ENCODE assay signal across 35 cellular contexts in genomic region chr14:44271006-44271405, GRCh38.
DNase-seq lines count a peak whose midpoint lies in the region; ATAC-seq, FAIRE-seq and TF ChIP-seq lines count a peak whose summit lies in the region.
"Had no signal": no experiment of that assay in that cellular context is flagged by ENCODE, and none has a peak within 500 bp of the region (broad histone marks: within the 10 kb centered on the region; RNA-seq: fewer than 3 reads in every experiment).

No MANE protein-coding gene starts in this region.

- in situ Hi-C loops in HepG2 (cut with HindIII; ENCODE audit: extremely low pct_ligation_motif_present, low pct_unique_long_range_greater_than_20kb), result no loop called here

- no peak overlapping the region for H3K4me2 ChIP-seq in HepG2 (ENCODE audit: low read depth, low read length)
- H3K4me2 ChIP-seq in H1 (ENCODE audit: insufficient read depth in 1 of 2, low read depth in 2 of 2, low read length in 2 of 2), result no peak overlapping the region
- H3K4me2 ChIP-seq in smooth muscle cell, result peak overlapping the region; percentile 31
- H3K4me2 ChIP-seq: A549; BLaER1; BLaER1 treated with 17β-estradiol and CSF1 and Interleukin-3, amounts not matched to agents 10 nM and 100 nM had no signal

- H2AFZ ChIP-seq in HepG2 (ENCODE audit: low read length) (no peak overlapping the region), H1 (ENCODE audit: low read length) (peak overlapping the region; percentile 33; the same call in 1 of the 2 replicates), smooth muscle cell (ENCODE audit: low read depth) (peak overlapping the region; percentile 89)

- H3K27ac ChIP-seq in HepG2 (ENCODE audit: extremely low read length, insufficient read depth, low read length) (no peak overlapping the region), right lobe of liver (no peak overlapping the region), H1 (ENCODE audit: low read depth, low read length) (no peak overlapping the region), smooth muscle cell (ENCODE audit: low read depth) (peak overlapping the region; percentile 66), prostate gland (no peak overlapping the region)
- H3K27ac ChIP-seq: 22Rv1; A549; BLaER1; BLaER1 treated with 17β-estradiol and CSF1 and Interleukin-3, amounts not matched to agents 10 nM and 100 nM; C4-2B had no signal

- H3K4me1 ChIP-seq in HepG2 (ENCODE audit: insufficient read depth, low read length), result no peaks in the 10 kb centered on the region
- H3K4me1 ChIP-seq in right lobe of liver, result no peaks in the 10 kb centered on the region
- peaks cover 8% of the 10 kb centered on the region for H3K4me1 ChIP-seq in adipocyte (ENCODE audit: control insufficient read depth, insufficient read depth, low read length)
- no peaks in the 10 kb centered on the region for H3K4me1 ChIP-seq in H1 (replicated peaks in 1 of 4; ENCODE audit: control insufficient read depth in 3 of 4, insufficient read depth in 4 of 4, low read length in 3 of 4)
- peaks cover 4% of the 10 kb centered on the region for H3K4me1 ChIP-seq in smooth muscle cell (ENCODE audit: low read depth)
- H3K4me1 ChIP-seq in prostate gland (replicated peaks), result no peaks in the 10 kb centered on the region
- H3K4me1 ChIP-seq: A549; BE2C; BLaER1; BLaER1 treated with 17β-estradiol and CSF1 and Interleukin-3, amounts not matched to agents 10 nM and 100 nM had no signal

- no peak overlapping the region for H2BK120ac ChIP-seq in H1 (replicated peaks; ENCODE audit: low read depth, low read length)

- H3K36me3 ChIP-seq in HepG2 (replicated peaks in 1 of 2; ENCODE audit: control insufficient read depth in 1 of 2, insufficient read depth in 2 of 2, low read length in 2 of 2), result no peaks in the 10 kb centered on the region
- no peaks in the 10 kb centered on the region for H3K36me3 ChIP-seq in right lobe of liver
- no peaks in the 10 kb centered on the region for H3K36me3 ChIP-seq in adipocyte (ENCODE audit: control insufficient read depth, insufficient read depth, low read length, severe bottlenecking)
- H3K36me3 ChIP-seq in H1 (ENCODE audit: control insufficient read depth in 2 of 4, insufficient read depth in 4 of 4, low read length in 3 of 4), result no peaks in the 10 kb centered on the region
- H3K36me3 ChIP-seq in smooth muscle cell (ENCODE audit: low read depth), result no peaks in the 10 kb centered on the region
- no peaks in the 10 kb centered on the region for H3K36me3 ChIP-seq in prostate gland
- H3K36me3 ChIP-seq: BE2C; BLaER1; BLaER1 treated with 17β-estradiol and CSF1 and Interleukin-3, amounts not matched to agents 10 nM and 100 nM had no signal

- no peak overlapping the region for H3K23ac ChIP-seq in H1 (ENCODE audit: insufficient read length)

- no peak for FAIRE-seq in HepG2 (lab: Jason Lieb, UNC)
- no peak for FAIRE-seq in H1 (lab: Jason Lieb, UNC)
- FAIRE-seq: A204.1, A549, D721Med had no signal

- H3K9me3 ChIP-seq in HepG2 (ENCODE audit: low read length) (no peaks in the 10 kb centered on the region), right lobe of liver (no peaks in the 10 kb centered on the region), adipocyte (ENCODE audit: control insufficient read depth, low read length) (no peaks in the 10 kb centered on the region), H1 (ENCODE audit: insufficient read depth in 2 of 2, low read depth in 1 of 2, low read length in 1 of 2) (no peaks in the 10 kb centered on the region), smooth muscle cell (replicated peaks; ENCODE audit: low read depth) (no peaks in the 10 kb centered on the region), prostate gland (no peaks in the 10 kb centered on the region)
- H3K9me3 ChIP-seq: BE2C, BLaER1 had no signal

- TF ChIP-seq POLR2A in HepG2 (IDR thresholded peaks at IDR 0.05; ENCODE audit: insufficient read depth in 1 of 2, low read depth in 2 of 2, low read length in 2 of 2), result no peak
- no peak for TF ChIP-seq POLR2A in right lobe of liver (IDR thresholded peaks at IDR 0.05)
- TF ChIP-seq POLR2A in H1 (IDR thresholded peaks at IDR 0.05; ENCODE audit: control extremely low read depth in 1 of 2, low read depth in 2 of 2, low read length in 2 of 2), result no peak
- no peak for TF ChIP-seq POLR2A in prostate gland (IDR thresholded peaks at IDR 0.05)

- CTCF ChIA-PET in HepG2 (lab: Yijun Ruan, JAX; ENCODE audit: low intra/inter-chr PET ratio, low total read pairs) (no interaction called here), H1 (lab: Charles Lee; ENCODE audit: partially characterized antibody) (interaction anchor here (1.2 to 1.3 kb wide), 2 partner anchors 8 to 30 kb away, joined by 3 to 4 read pairs; no protein-coding TSS in a partner anchor)

- no peak overlapping the region for H2BK5ac ChIP-seq in H1 (ENCODE audit: low read depth, low read length)

- H3K27me3 ChIP-seq in HepG2 (ENCODE audit: control insufficient read depth in 1 of 2, insufficient read depth in 2 of 2, low read length in 2 of 2), result no peaks in the 10 kb centered on the region; a peak in 1 of 5 replicates
- no peaks in the 10 kb centered on the region for H3K27me3 ChIP-seq in right lobe of liver
- no peaks in the 10 kb centered on the region for H3K27me3 ChIP-seq in adipocyte (replicated peaks; ENCODE audit: control insufficient read depth, insufficient read depth, low read length)
- no peaks in the 10 kb centered on the region for H3K27me3 ChIP-seq in H1 (replicated peaks in 1 of 4; ENCODE audit: control insufficient read depth in 3 of 4, extremely low read depth in 1 of 4, insufficient read depth in 3 of 4, low read length in 3 of 4)
- no peaks in the 10 kb centered on the region for H3K27me3 ChIP-seq in smooth muscle cell (ENCODE audit: low read depth)
- no peaks in the 10 kb centered on the region for H3K27me3 ChIP-seq in prostate gland (replicated peaks; ENCODE audit: insufficient read depth)
- H3K27me3 ChIP-seq: BE2C; BLaER1; BLaER1 treated with 17β-estradiol and CSF1 and Interleukin-3, amounts not matched to agents 10 nM and 100 nM had no signal

- intact Hi-C loops in HepG2 (cut with micrococcal nuclease; ENCODE audit: unreplicated experiment), result no loop called here
- intact Hi-C loops in right lobe of liver (cut with DNase I), result no loop called here
- intact Hi-C loops in prostate gland (cut with DNase I), result no loop called here

- H2AK5ac ChIP-seq in H1 (ENCODE audit: low read depth, low read length), result no peak overlapping the region

- no peaks in the 10 kb centered on the region for H4K20me1 ChIP-seq in HepG2 (ENCODE audit: insufficient read depth, low read length)
- H4K20me1 ChIP-seq in H1 (replicated peaks in 1 of 2; ENCODE audit: control insufficient read depth in 1 of 2, insufficient read depth in 2 of 2, low read length in 2 of 2), result no peaks in the 10 kb centered on the region
- no peaks in the 10 kb centered on the region for H4K20me1 ChIP-seq in smooth muscle cell (ENCODE audit: low read depth)
- H4K20me1 ChIP-seq: BLaER1; BLaER1 treated with 17β-estradiol and CSF1 and Interleukin-3, amounts not matched to agents 10 nM and 100 nM had no signal

- POLR2A ChIA-PET in HepG2 (lab: Yijun Ruan, JAX), result no interaction called here
- POLR2A ChIA-PET in H1 (lab: Charles Lee; ENCODE audit: partially characterized antibody), result no interaction called here

- no peaks in the 10 kb centered on the region for H3K79me2 ChIP-seq in HepG2 (ENCODE audit: insufficient read depth, low read length)
- no peaks in the 10 kb centered on the region for H3K79me2 ChIP-seq in H1 (ENCODE audit: control insufficient read depth in 1 of 2, insufficient read depth in 2 of 2, low read length in 2 of 2)
- no peaks in the 10 kb centered on the region for H3K79me2 ChIP-seq in smooth muscle cell (ENCODE audit: low read depth)

- no peak overlapping the region for H3K9ac ChIP-seq in HepG2 (ENCODE audit: insufficient read depth, low read depth, low read length)
- no peak overlapping the region for H3K9ac ChIP-seq in adipocyte (ENCODE audit: low read length)
- no peak overlapping the region for H3K9ac ChIP-seq in H1 (replicated peaks in 1 of 4; ENCODE audit: extremely low read depth in 1 of 4, low read depth in 3 of 4, low read length in 3 of 4)
- no peak overlapping the region for H3K9ac ChIP-seq in smooth muscle cell (ENCODE audit: low read depth)
- H3K9ac ChIP-seq: BLaER1; BLaER1 treated with 17β-estradiol and CSF1 and Interleukin-3, amounts not matched to agents 10 nM and 100 nM had no signal

- DNase-seq in HepG2 (ENCODE audit: low spot score) (no peak), right lobe of liver (no peak), adipocyte (ENCODE audit: low read depth) (no peak), H1 (ENCODE audit: low read depth in 1 of 2, low spot score in 2 of 2) (no peak), smooth muscle cell (lab: John Stamatoyannopoulos, UW; ENCODE audit: unreplicated experiment) (no peak), prostate gland (ENCODE audit: low spot score) (no peak), SIG-M5 treated with dmso at 0.1 percent for 504 hours (lab: John Stamatoyannopoulos, UW; ENCODE audit: unreplicated experiment) (no peak), NCI-H187 treated with DMSO at 0.1 percent for 48 hours (lab: John Stamatoyannopoulos, UW) (no peak)
- DNase-seq: 8988T; ACHN; AML-193; BE2C; C1 segment of cervical spinal cord; Caco-2; Calu3; CD4-positive, alpha-beta memory T cell; CD4-positive, alpha-beta T cell; CD4-positive, CD25-positive, alpha-beta regulatory T cell; CD8-positive, alpha-beta memory T cell; CD8-positive, alpha-beta T cell; COR-L47; DMS 273 treated with DMSO at 0.1 percent for 48 hours; DMS153; DMS53; DMS79; DMS79 treated with DMSO at 0.1 percent for 48 hours; DND-41; EL had no signal

- H2BK12ac ChIP-seq in H1 (ENCODE audit: low read depth, low read length), result no peak overlapping the region

- no peak overlapping the region for H3K4ac ChIP-seq in H1 (replicated peaks; ENCODE audit: insufficient read length, low read depth, low read length)

- no peak overlapping the region for H3K14ac ChIP-seq in H1 (ENCODE audit: insufficient read length)

- no peak overlapping the region for H4K8ac ChIP-seq in H1 (ENCODE audit: extremely low read depth, insufficient read depth, low read length)

- no peak for TF ChIP-seq CTCF in HepG2 (CRISPR knock-in tag; IDR thresholded peaks at IDR 0.05)
- no peak for TF ChIP-seq CTCF in right lobe of liver (IDR thresholded peaks at IDR 0.05)
- no peak for TF ChIP-seq CTCF in H1 (IDR thresholded peaks at IDR 0.05; ENCODE audit: control extremely low read depth in 1 of 3, insufficient read depth in 1 of 3, low read depth in 1 of 3, low read length in 3 of 3)
- TF ChIP-seq CTCF in smooth muscle cell (IDR thresholded peaks at IDR 0.05; ENCODE audit: borderline replicate concordance, insufficient read depth, poor library complexity, severe bottlenecking), result no peak
- no peak for TF ChIP-seq CTCF in prostate gland (IDR thresholded peaks at IDR 0.05)

- H3K79me1 ChIP-seq in H1 (ENCODE audit: low read depth, low read length), result no peaks in the 10 kb centered on the region

- no peak overlapping the region for H3K4me3 ChIP-seq in HepG2 (replicated peaks in 1 of 3; ENCODE audit: insufficient read depth in 1 of 3, low read depth in 2 of 3, low read length in 3 of 3)
- H3K4me3 ChIP-seq in right lobe of liver, result no peak overlapping the region
- H3K4me3 ChIP-seq in adipocyte (ENCODE audit: low read length), result peak overlapping the region; percentile 22
- no peak overlapping the region for H3K4me3 ChIP-seq in H1 (ENCODE audit: extremely low read depth in 1 of 4, insufficient read depth in 2 of 4, low read depth in 3 of 4, low read length in 4 of 4)
- no peak overlapping the region for H3K4me3 ChIP-seq in smooth muscle cell
- no peak overlapping the region for H3K4me3 ChIP-seq in prostate gland
- H3K4me3 ChIP-seq: A549; BLaER1; BLaER1 treated with 17β-estradiol and CSF1 and Interleukin-3, amounts not matched to agents 10 nM and 100 nM had no signal

- TF ChIP-seq EP300 in HepG2 (IDR thresholded peaks at IDR 0.05; ENCODE audit: low read depth in 2 of 2, low read length in 2 of 2), result no peak
- TF ChIP-seq EP300 in HepG2 (CRISPR knock-in tag; IDR thresholded peaks at IDR 0.05; ENCODE audit: borderline replicate concordance), result no peak
- TF ChIP-seq EP300 in H1 (IDR thresholded peaks at IDR 0.05; ENCODE audit: borderline replicate concordance in 1 of 2, low read depth in 2 of 2, low read length in 2 of 2), result no peak

- TF ChIP-seq RAD21 in HepG2 (CRISPR knock-in tag; IDR thresholded peaks at IDR 0.05) (no peak), H1 (IDR thresholded peaks at IDR 0.05 in 1 of 2, conservative IDR thresholded peaks at IDR 0.05 in 1 of 2; ENCODE audit: low read depth in 2 of 2, low read length in 2 of 2) (no peak)

- H4K5ac ChIP-seq in H1 (ENCODE audit: insufficient read length, low read depth, low read length), result no peak overlapping the region

- H2BK20ac ChIP-seq in H1 (ENCODE audit: low read length), result no peak overlapping the region

- H3F3A ChIP-seq in smooth muscle cell (ENCODE audit: low read depth), result no peaks in the 10 kb centered on the region

- H3K18ac ChIP-seq in H1 (ENCODE audit: extremely low read depth, low read length), result no peak overlapping the region

- no peak overlapping the region for H3K56ac ChIP-seq in H1 (replicated peaks; ENCODE audit: insufficient read length, low read depth, low read length)

- BruUV-seq in HepG2 (replicated peaks; lab: Mats Ljungman, UMichigan), result no TSS peak

- H3K23me2 ChIP-seq in H1 (ENCODE audit: low read depth, low read length), result no peaks in the 10 kb centered on the region

- H2BK15ac ChIP-seq in H1 (ENCODE audit: low read length), result no peak overlapping the region

- WGBS in HepG2 (ENCODE audit: low lambda C conversion rate), result 43% methylated on average over 3 of the region's 3 CpGs
- 59% methylated on average over 3 of the region's 3 CpGs for WGBS in right lobe of liver (ENCODE audit: insufficient coverage, low coverage, low lambda C conversion rate, missing lambda C conversion rate)
- 100% methylated on average over 3 of the region's 3 CpGs; no CpG with 5 or more reads in 1 of the 2 experiments for WGBS in H1 (ENCODE audit: extremely low coverage in 1 of 2, insufficient coverage in 1 of 2, insufficient read length in 1 of 2, insufficient replicate concordance in 2 of 2, low coverage in 1 of 2, low lambda C conversion rate in 2 of 2, missing lambda C conversion rate in 1 of 2), 2 experiments
- 73% methylated on average over 3 of the region's 3 CpGs for WGBS in smooth muscle cell (ENCODE audit: low lambda C conversion rate)
- WGBS in prostate gland, result 90% methylated on average over 3 of the region's 3 CpGs

- no peak overlapping the region for H4K91ac ChIP-seq in H1 (replicated peaks; ENCODE audit: insufficient read length, low read length)

- no peak for ATAC-seq in HepG2
- no peak for ATAC-seq in right lobe of liver
- ATAC-seq: A549; CD8-positive, alpha-beta T cell had no signal
